1 cellular context compared by ENCODE assay signal in the genomic region with DNA sequence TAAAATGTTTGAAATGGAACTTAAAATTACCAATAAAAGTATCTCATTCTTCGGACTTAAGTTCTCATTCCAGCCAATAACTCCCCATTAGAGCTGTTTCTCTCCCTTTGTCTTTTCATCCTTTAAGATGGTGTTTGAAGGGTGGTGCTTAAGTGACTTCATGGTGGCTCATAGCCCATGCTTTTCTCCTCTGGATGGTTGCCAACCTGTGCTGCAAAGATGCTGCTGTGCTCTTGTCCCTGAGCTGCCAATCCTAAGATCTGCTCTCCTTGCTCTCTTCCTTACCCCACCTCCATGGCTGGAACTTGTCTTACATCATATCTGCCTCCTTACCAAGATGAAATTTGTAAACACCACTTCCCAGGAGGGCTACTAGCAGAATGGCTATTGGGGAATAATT.
TF ChIP-seq lines count a peak whose summit lies in the region.

No MANE protein-coding gene starts in this region.

TF ChIP-seq in SK-N-SH treated with all-trans-retinoic acid at 6 μM for 48 hours, 23 proteins besides CTCF, POLR2A, EP300 and RAD21 (continued from another document):
- TF ChIP-seq CSRNP3 (CRISPR knock-in tag; IDR thresholded peaks at IDR 0.05): no peak
- TF ChIP-seq ZNF70 (CRISPR knock-in tag; IDR thresholded peaks at IDR 0.05): no peak
